Comparison of ENCODE assay signal across 8 cellular contexts in genomic region chr10:30583778-30584415, GRCh38. TPM values are rescaled to one million over a fixed set of nuclear protein-coding genes. Genes with fewer than 3 reads are reported as not detected.
A peak's percentile ranks its signal among the peaks of the same experiment; 100 is the strongest.
DNase-seq lines count a peak whose midpoint lies in the region; ATAC-seq and TF ChIP-seq lines count a peak whose summit lies in the region.

No MANE protein-coding gene starts in this region.

- peak; percentile 81 to 92 for ATAC-seq in lower lobe of right lung

- H3K27me3 ChIP-seq in colonic mucosa (no peaks in the 10 kb centered on the region), lower lobe of right lung (ENCODE audit: low read depth) (no peaks in the 10 kb centered on the region), thyroid gland (no peaks in the 10 kb centered on the region)

- H3K4me1 ChIP-seq in HEK293 (ENCODE audit: control insufficient read depth, insufficient read depth, low read length) (no peaks in the 10 kb centered on the region), colonic mucosa (peaks cover 11% of the 10 kb centered on the region), lower lobe of right lung (peaks cover 36% of the 10 kb centered on the region), thyroid gland (peaks cover 0 to 16% of the 10 kb centered on the region in 2 donors)

- TF ChIP-seq CTCF in HEK293 (tag by site-specific recombination; IDR thresholded peaks at IDR 0.05) (no peak), colonic mucosa (IDR thresholded peaks at IDR 0.05) (no peak), lower lobe of right lung (IDR thresholded peaks at IDR 0.05) (no peak), thyroid gland (IDR thresholded peaks at IDR 0.05) (no peak)

- intact Hi-C loops in colonic mucosa (cut with DNase I), result loop anchor here (10.0 kb wide), 1 partner anchor 49 kb away; no protein-coding TSS in a partner anchor
- intact Hi-C loops in lower lobe of right lung (cut with DNase I), result no loop called here
- intact Hi-C loops in thyroid gland (cut with DNase I), result no loop called here

- DNase-seq in NCI-H510A treated with DMSO at 0.1 percent for 48 hours (lab: John Stamatoyannopoulos, UW) (peak; percentile 55), NCI-H510A (lab: John Stamatoyannopoulos, UW) (no peak), NCI-H526 treated with DMSO at 0.1 percent for 48 hours (lab: John Stamatoyannopoulos, UW) (peak; percentile 22), colonic mucosa (peak; percentile 86), lower lobe of right lung (peak; percentile 68), thyroid gland (peak; percentile 78 to 79)
- no peak for DNase-seq in stimulated activated naive CD4-positive, alpha-beta T cell (lab: John Stamatoyannopoulos, UW)

- POLR2A ChIA-PET in HEK293 (lab: Yijun Ruan, JAX), result interaction anchor here (0.7 kb wide), 1 partner anchor 150 kb away, joined by 5 read pairs; no protein-coding TSS in a partner anchor

- H3K4me3 ChIP-seq in HEK293 (ENCODE audit: low read depth, low read length) (no peak overlapping the region), colonic mucosa (peak overlapping the region; percentile 20), lower lobe of right lung (peak overlapping the region; percentile 46), thyroid gland (replicated peaks in 1 of 3) (no peak overlapping the region)

- peak overlapping the region; percentile 57 to 60 for H3K9ac ChIP-seq in colonic mucosa (ENCODE audit: low read depth in 2 of 2, low read length in 2 of 2)

- H3K36me3 ChIP-seq in HEK293 (ENCODE audit: control insufficient read depth in 2 of 2, insufficient read depth in 1 of 2, low read length in 2 of 2) (no peaks in the 10 kb centered on the region), colonic mucosa (no peaks in the 10 kb centered on the region), lower lobe of right lung (no peaks in the 10 kb centered on the region), thyroid gland (no peaks in the 10 kb centered on the region)

- H3K27ac ChIP-seq in HEK293 (ENCODE audit: extremely low read depth, low read depth, low read length) (no peak overlapping the region), colonic mucosa (peak overlapping the region; percentile 87), lower lobe of right lung (peak overlapping the region; percentile 80), thyroid gland (peak overlapping the region; percentile 85 to 88 (median 87))

- H3K9me3 ChIP-seq in HEK293 (ENCODE audit: control insufficient read depth, insufficient read depth, low read depth, low read length) (no peaks in the 10 kb centered on the region), colonic mucosa (no peaks in the 10 kb centered on the region), lower lobe of right lung (no peaks in the 10 kb centered on the region), thyroid gland (no peaks in the 10 kb centered on the region)

- peak in 1 of 2 donors; percentile 25 for TF ChIP-seq POLR2A in thyroid gland (IDR thresholded peaks at IDR 0.05)

- CTCF ChIA-PET in HEK293 (lab: Yijun Ruan, JAX), result interaction anchor here (0.6 to 4.1 kb wide), 7 partner anchors 7 to 191 kb away, joined by 3 to 37 read pairs (median 5); no protein-coding TSS in a partner anchor

- WGBS in thyroid gland, 2 donors, result 29 to 31% methylated on average over 14 to 15 of the region's 15 CpGs

TF ChIP-seq in HEK293, 187 proteins besides CTCF, POLR2A, EP300 and RAD21 (continues in another document):
- TF ChIP-seq ZNF132 (tag by site-specific recombination; IDR thresholded peaks at IDR 0.05; ENCODE audit: borderline replicate concordance), result no peak
- TF ChIP-seq ZNF704 (tag by site-specific recombination; IDR thresholded peaks at IDR 0.05), result no peak
- peak; percentile 86 for TF ChIP-seq PRDM1 (tag by site-specific recombination; IDR thresholded peaks at IDR 0.05)
- 0 out of 2 replicates have a peak, but pooled peaks have one; percentile 9 for TF ChIP-seq EGR2 (tag by site-specific recombination; IDR thresholded peaks at IDR 0.05; ENCODE audit: low read depth)
- TF ChIP-seq GFI1B (tag by site-specific recombination; IDR thresholded peaks at IDR 0.05), result no peak
- TF ChIP-seq ZNF843 (tag by site-specific recombination; IDR thresholded peaks at IDR 0.05), result no peak
- no peak for TF ChIP-seq ZSCAN18 (tag by site-specific recombination; IDR thresholded peaks at IDR 0.05)
- no peak for TF ChIP-seq ZNF2 (tag by site-specific recombination; IDR thresholded peaks at IDR 0.05)
- TF ChIP-seq ZBTB17 (tag by site-specific recombination; IDR thresholded peaks at IDR 0.05), result no peak
- peak; percentile 49; the same call in 1 of the 2 replicates for TF ChIP-seq SCRT2 (tag by site-specific recombination; IDR thresholded peaks at IDR 0.05)
- no peak for TF ChIP-seq ZFP3 (tag by site-specific recombination; IDR thresholded peaks at IDR 0.05; ENCODE audit: low read depth)
- TF ChIP-seq ZNF658 (tag by site-specific recombination; IDR thresholded peaks at IDR 0.05), result no peak
- TF ChIP-seq GLIS1 (tag by site-specific recombination; IDR thresholded peaks at IDR 0.05), result peak; percentile 34
- TF ChIP-seq ZNF174 (tag by site-specific recombination; IDR thresholded peaks at IDR 0.05), result no peak
- TF ChIP-seq ZNF24 (tag by site-specific recombination; IDR thresholded peaks at IDR 0.05), result no peak
- TF ChIP-seq ZNF324 (tag by site-specific recombination; IDR thresholded peaks at IDR 0.05), result no peak
- TF ChIP-seq ZNF660 (tag by site-specific recombination; IDR thresholded peaks at IDR 0.05), result no peak
- no peak for TF ChIP-seq HOXA7 (CRISPR knock-in tag; IDR thresholded peaks at IDR 0.05; ENCODE audit: borderline replicate concordance)
- 0 out of 2 replicates have a peak, but pooled peaks have one; percentile 37 for TF ChIP-seq PRDM10 (tag by site-specific recombination; IDR thresholded peaks at IDR 0.05)
- no peak for TF ChIP-seq ZNF558 (tag by site-specific recombination; IDR thresholded peaks at IDR 0.05)
- TF ChIP-seq ELK4 (IDR thresholded peaks at IDR 0.05; ENCODE audit: borderline replicate concordance, low read depth, low read length), result no peak
- no peak for TF ChIP-seq ZNF214 (tag by site-specific recombination; IDR thresholded peaks at IDR 0.05; ENCODE audit: borderline replicate concordance)
- TF ChIP-seq ZNF335 (tag by site-specific recombination; conservative IDR thresholded peaks at IDR 0.05), result peak; percentile 49
- 0 out of 2 replicates have a peak, but pooled peaks have one; percentile 18 for TF ChIP-seq ZFHX2 (tag by site-specific recombination; conservative IDR thresholded peaks at IDR 0.05)

RNA-seq across cellular contexts. Expression of gene LYZL2, which starts 45.7 kb away (rescaled TPM):
- not detected for total RNA-seq in colonic mucosa
- not detected for total RNA-seq in lower lobe of right lung
- total RNA-seq in thyroid gland, result not detected

Comparison
In these comparisons a context has a peak if more than half of its experiments do, and no peak if none do; other contexts are left out.
1. DNase-seq: peak in NCI-H510A treated with DMSO at 0.1 percent for 48 hours (single experiment), NCI-H526 treated with DMSO at 0.1 percent for 48 hours (single experiment), colonic mucosa (single experiment), lower lobe of right lung (single experiment) and thyroid gland (2 of 2); none in NCI-H510A (single experiment) and stimulated activated naive CD4-positive, alpha-beta T cell (0 of 6).
2. H3K4me3 ChIP-seq: peak in colonic mucosa (single experiment) and lower lobe of right lung (single experiment); none in HEK293 (single experiment) and thyroid gland (0 of 3).